ENCODE assay signal across 8 cellular contexts in genomic region chr6:46734867-46735719, GRCh38. TPM values are rescaled to one million over a fixed set of nuclear protein-coding genes. Genes with fewer than 3 reads are reported as not detected.
A peak's percentile ranks its signal among the peaks of the same experiment; 100 is the strongest.
DNase-seq lines count a peak whose midpoint lies in the region; ATAC-seq and TF ChIP-seq lines count a peak whose summit lies in the region.

TSS of gene PLA2G7 (minus strand) at chr6:46735375. CDS start at chr6:46722891, 12,484 bp downstream.

- no peak for ATAC-seq in activated B cell treated with CpG ODN at 0.5 μM for 24 hours (ENCODE audit: low read depth)
- ATAC-seq in heart right ventricle, result peak; percentile 57 to 81 (median 64)
- ATAC-seq in HG03432 (IDR thresholded peaks at IDR 0.05; ENCODE audit: unreplicated experiment), result no peak

- no peaks in the 10 kb centered on the region for H3K79me2 ChIP-seq in trophoblast cell (ENCODE audit: control insufficient read depth, insufficient read depth, low read length, poor library complexity)

- CTCF ChIA-PET in activated B cell treated with CpG ODN at 0.5 μM for 24 hours (lab: Charles Lee), result no interaction called here

- H3K27ac ChIP-seq in heart right ventricle (peak within 1 kb of the TSS in 2 of 10 donors; percentile 1 to 72), trophoblast cell (ENCODE audit: low read depth, low read length) (no peak within 1 kb of the TSS)

- H3K9me3 ChIP-seq in heart right ventricle, result no peaks in the 10 kb centered on the region
- no peaks in the 10 kb centered on the region for H3K9me3 ChIP-seq in trophoblast cell (ENCODE audit: insufficient read depth, low read depth, low read length)

- peak within 1 kb of the TSS; percentile 46 to 65 (median 63) for H3K4me3 ChIP-seq in heart right ventricle
- H3K4me3 ChIP-seq in trophoblast cell (ENCODE audit: low read depth, low read length), result peak within 1 kb of the TSS; percentile 76

- H3K18ac ChIP-seq in trophoblast cell (ENCODE audit: low read length), result no peak within 1 kb of the TSS

- no peak within 1 kb of the TSS for H2BK12ac ChIP-seq in trophoblast cell (ENCODE audit: low read length)

- H4K12ac ChIP-seq in trophoblast cell (ENCODE audit: low read depth, low read length), result no peak within 1 kb of the TSS

- H3K4me1 Mint-ChIP-seq in activated B cell treated with CpG ODN at 0.5 μM for 24 hours, result peaks cover 13% of the 10 kb centered on the region

- no peak within 1 kb of the TSS for H3K14ac ChIP-seq in trophoblast cell (ENCODE audit: low read length)

- peak within 1 kb of the TSS; percentile 31 for H3K9ac ChIP-seq in trophoblast cell (ENCODE audit: low read length)

- intact Hi-C loops in activated B cell treated with CpG ODN at 0.5 μM for 24 hours (cut with micrococcal nuclease), result no loop called here
- intact Hi-C loops in heart right ventricle (cut with DNase I), result no loop called here

- TF ChIP-seq CTCF in activated B cell treated with CpG ODN at 0.5 μM for 24 hours (IDR thresholded peaks at IDR 0.05) (no peak), heart right ventricle (IDR thresholded peaks at IDR 0.05) (no peak)

- no peaks in the 10 kb centered on the region for H3K36me3 Mint-ChIP-seq in activated B cell treated with CpG ODN at 0.5 μM for 24 hours (ENCODE audit: low read depth)

- H2AK5ac ChIP-seq in trophoblast cell (ENCODE audit: low read length), result no peak within 1 kb of the TSS

- H3K36me3 ChIP-seq in heart right ventricle (no peaks in the 10 kb centered on the region), trophoblast cell (ENCODE audit: control insufficient read depth in 1 of 2, insufficient read depth in 2 of 2, low read length in 2 of 2) (no peaks in the 10 kb centered on the region)

- H3K27me3 ChIP-seq in heart right ventricle (peaks cover 0 to 61% (median 39%) of the 10 kb centered on the region in 7 donors), trophoblast cell (ENCODE audit: insufficient read depth, low read length) (peaks cover 5% of the 10 kb centered on the region)

- no peak within 1 kb of the TSS for H2BK120ac ChIP-seq in trophoblast cell (ENCODE audit: insufficient read depth, low read length, poor library complexity)

- H3K23ac ChIP-seq in trophoblast cell (ENCODE audit: low read length), result no peak within 1 kb of the TSS

- H3K27ac Mint-ChIP-seq in activated B cell treated with CpG ODN at 0.5 μM for 24 hours, result no peak within 1 kb of the TSS

- H3K4me2 ChIP-seq in trophoblast cell (ENCODE audit: low read length), result peak within 1 kb of the TSS; percentile 97

- H3K4me3 Mint-ChIP-seq in activated B cell treated with CpG ODN at 0.5 μM for 24 hours, result peak within 1 kb of the TSS; percentile 46

- peak within 1 kb of the TSS; percentile 24 for H2AFZ ChIP-seq in trophoblast cell (ENCODE audit: insufficient read depth, low read length, poor library complexity)

- no peaks in the 10 kb centered on the region for H3K79me1 ChIP-seq in trophoblast cell (ENCODE audit: low read length)

- POLR2A ChIA-PET in activated B cell treated with CpG ODN at 0.5 μM for 24 hours (lab: Charles Lee), result no interaction called here

- 0 to 1% methylated on average over 69 to 73 of the region's 73 CpGs for WGBS in heart right ventricle, 2 donors
- no CpG with 5 or more reads among the region's 73 CpGs for WGBS in trophoblast cell (ENCODE audit: extremely low coverage, insufficient coverage, insufficient read length)

- peaks cover 0 to 16% (median 9%) of the 10 kb centered on the region in 9 donors for H3K4me1 ChIP-seq in heart right ventricle
- H3K4me1 ChIP-seq in trophoblast cell (ENCODE audit: control insufficient read depth in 1 of 2, insufficient read depth in 2 of 2, low read length in 2 of 2), result peaks cover 3 to 10% of the 10 kb centered on the region in 2 experiments

- H4K8ac ChIP-seq in trophoblast cell (ENCODE audit: low read depth, low read length), result no peak within 1 kb of the TSS

- H3K9me3 Mint-ChIP-seq in activated B cell treated with CpG ODN at 0.5 μM for 24 hours, result no peaks in the 10 kb centered on the region

- H2BK5ac ChIP-seq in trophoblast cell (ENCODE audit: low read depth, low read length, poor library complexity), result no peak within 1 kb of the TSS

- peak; percentile 26 for DNase-seq in HPDE6-E6E7 (ENCODE audit: extremely low spot score)
- DNase-seq in activated B cell treated with CpG ODN at 0.5 μM for 24 hours, result no peak
- DNase-seq in heart right ventricle, result peak in 1 of 2 donors; percentile 18
- DNase-seq in trophoblast cell, result peak; percentile 50 to 73
- DNase-seq in H4 (ENCODE audit: low spot score), result no peak
- DNase-seq in GF-D8 (lab: John Stamatoyannopoulos, UW), result no peak
- DNase-seq in stimulated activated CD4-positive, alpha-beta T cell treated with anti-CD3 and anti-CD28 coated beads, Interleukin-4, amount 100 ng/mL, for 4 hours, result no peak

- peaks cover 55% of the 10 kb centered on the region for H3K27me3 Mint-ChIP-seq in activated B cell treated with CpG ODN at 0.5 μM for 24 hours

- no peak within 1 kb of the TSS for H4K91ac ChIP-seq in trophoblast cell (ENCODE audit: low read depth, low read length)

- no peak within 1 kb of the TSS for H3K4ac ChIP-seq in trophoblast cell (ENCODE audit: low read depth, low read length)

RNA-seq across cellular contexts. Expression of gene PLA2G7, which starts in this region (rescaled TPM):
- total RNA-seq in activated B cell treated with CpG ODN at 0.5 μM for 24 hours (0.38 and 0.51 TPM in 2 replicates), heart right ventricle (1 to 10 TPM in 1 of 10 donors, under 1 TPM in 3, not detected in 6; 0.12 to 4.0 (median 0.25) TPM)
- polyA plus RNA-seq in heart right ventricle, result under 1 TPM; 0.12 to 0.29 TPM
- polyA plus RNA-seq in trophoblast cell (2013), result 0.38 and 0.42 TPM in 2 replicates
- not detected in 2 replicates for total RNA-seq in H4 (2014; rRNA removed; shearing (Covaris generic))

Comparison
In these comparisons a context has a peak if more than half of its experiments do, and no peak if none do; other contexts are left out.
1. DNase-seq: peak in HPDE6-E6E7 (single experiment) and trophoblast cell (2 of 2); none in activated B cell treated with CpG ODN at 0.5 μM for 24 hours (single experiment), H4 (single experiment), GF-D8 (single experiment) and stimulated activated CD4-positive, alpha-beta T cell treated with anti-CD3 and anti-CD28 coated beads, Interleukin-4, amount 100 ng/mL, for 4 hours (0 of 2).
2. ATAC-seq: peak in heart right ventricle (8 of 8); none in activated B cell treated with CpG ODN at 0.5 μM for 24 hours (single experiment) and HG03432 (single experiment).